ENCODE assay signal across 13 cellular contexts in the genomic region with DNA sequence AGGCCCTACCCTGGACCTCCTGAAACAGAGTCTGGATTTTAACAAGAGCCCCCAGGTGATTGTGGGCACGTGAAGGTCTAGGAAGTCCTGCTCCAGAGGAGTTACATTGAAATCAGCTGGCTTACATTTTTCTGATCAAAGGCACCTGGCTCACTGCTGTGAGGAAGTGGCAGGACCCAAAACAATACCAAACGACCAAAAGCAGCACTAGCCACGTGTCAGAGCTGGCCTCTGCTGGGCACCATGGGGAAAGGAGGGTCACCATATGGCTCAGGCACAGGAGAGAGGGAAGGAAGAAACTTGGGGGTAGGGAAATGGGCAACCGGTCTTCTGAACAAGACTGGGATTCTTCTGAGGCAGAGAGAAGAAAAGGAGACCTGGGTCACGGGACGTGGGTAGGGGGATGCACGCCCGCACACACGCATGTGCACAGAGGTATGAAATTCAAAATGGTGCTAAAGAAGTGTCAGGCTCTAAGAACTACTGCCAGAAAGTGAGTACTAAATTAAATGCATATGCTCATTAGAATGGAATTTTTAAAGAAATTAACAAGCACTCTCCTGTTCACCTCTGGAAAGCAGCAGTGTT.
DNase-seq lines count a peak whose midpoint lies in the region; ATAC-seq and TF ChIP-seq lines count a peak whose summit lies in the region.
"Had no signal": no experiment of that assay in that cellular context is flagged by ENCODE, and none has a peak within 500 bp of the region (broad histone marks: within the 10 kb centered on the region; RNA-seq: fewer than 3 reads in every experiment).

No MANE protein-coding gene starts in this region.

- peaks cover 70% of the 10 kb centered on the region for H3K4me1 Mint-ChIP-seq in activated T-cell treated with anti-CD3 and anti-CD28 coated beads, Interleukin-2, amount 50 U/mL, for 24 hours (ENCODE audit: low read depth)
- peaks cover 48% of the 10 kb centered on the region for H3K4me1 Mint-ChIP-seq in activated naive CD8-positive, alpha-beta T cell treated with anti-CD3 and anti-CD28 coated beads, Interleukin-2, amount 50 U/mL, for 24 hours

- no peaks in the 10 kb centered on the region for H3K36me3 ChIP-seq in skeletal muscle satellite cell (ENCODE audit: insufficient read depth, low read length)

- peak overlapping the region; percentile 32 for H3K9ac ChIP-seq in skeletal muscle satellite cell (ENCODE audit: low read depth, low read length)

- H3K4me1 ChIP-seq in skeletal muscle satellite cell (ENCODE audit: control insufficient read depth, insufficient read depth, low read length), result peaks cover 23% of the 10 kb centered on the region

- no peak for TF ChIP-seq CTCF in NB4 (IDR thresholded peaks at IDR 0.05; ENCODE audit: low read depth, low read length)

- H3K9me3 Mint-ChIP-seq in activated T-cell treated with anti-CD3 and anti-CD28 coated beads, Interleukin-2, amount 50 U/mL, for 24 hours, result no peaks in the 10 kb centered on the region
- H3K9me3 Mint-ChIP-seq in activated naive CD8-positive, alpha-beta T cell treated with anti-CD3 and anti-CD28 coated beads, Interleukin-2, amount 50 U/mL, for 24 hours, result no peaks in the 10 kb centered on the region

- H3K27me3 ChIP-seq in skeletal muscle satellite cell (ENCODE audit: control insufficient read depth, insufficient read depth, low read length), result no peaks in the 10 kb centered on the region

- no peaks in the 10 kb centered on the region for H3K9me3 ChIP-seq in skeletal muscle satellite cell (replicated peaks; ENCODE audit: low read length)

- H3K36me3 Mint-ChIP-seq in activated T-cell treated with anti-CD3 and anti-CD28 coated beads, Interleukin-2, amount 50 U/mL, for 24 hours (ENCODE audit: low read depth), result peaks cover 28% of the 10 kb centered on the region
- H3K36me3 Mint-ChIP-seq in activated naive CD8-positive, alpha-beta T cell treated with anti-CD3 and anti-CD28 coated beads, Interleukin-2, amount 50 U/mL, for 24 hours (ENCODE audit: low read depth), result no peaks in the 10 kb centered on the region

- H3K4me2 ChIP-seq in skeletal muscle satellite cell (ENCODE audit: low read length), result peak overlapping the region; percentile 67

- peak overlapping the region; percentile 94 for H3K27ac Mint-ChIP-seq in activated T-cell treated with anti-CD3 and anti-CD28 coated beads, Interleukin-2, amount 50 U/mL, for 24 hours
- peak overlapping the region; percentile 87 for H3K27ac Mint-ChIP-seq in activated naive CD8-positive, alpha-beta T cell treated with anti-CD3 and anti-CD28 coated beads, Interleukin-2, amount 50 U/mL, for 24 hours

- ATAC-seq in activated naive CD8-positive, alpha-beta T cell treated with anti-CD3 and anti-CD28 coated beads, Interleukin-2, amount 50 U/mL, for 24 hours, result no peak
- ATAC-seq in GM19397 (IDR thresholded peaks at IDR 0.05; ENCODE audit: unreplicated experiment), result no peak

- TF ChIP-seq POLR2A in NB4 (IDR thresholded peaks at IDR 0.05; ENCODE audit: extremely low read depth, insufficient read length), result no peak

- DNase-seq in activated T-cell treated with anti-CD3 and anti-CD28 coated beads, Interleukin-2, amount 50 U/mL, for 24 hours, result no peak
- DNase-seq in activated T-cell treated with anti-CD3 and anti-CD28 coated beads, Interleukin-2, amount 50 U/mL, for 1 hour, result no peak
- peak; percentile 72 for DNase-seq in NB4 (ENCODE audit: low read depth)
- no peak for DNase-seq in activated naive CD8-positive, alpha-beta T cell treated with anti-CD3 and anti-CD28 coated beads, Interleukin-2, amount 50 U/mL, for 24 hours
- DNase-seq in NCI-H187 treated with DMSO at 0.1 percent for 48 hours (lab: John Stamatoyannopoulos, UW), result no peak
- no peak for DNase-seq in NCI-H748 treated with DMSO at 0.1 percent for 48 hours (lab: John Stamatoyannopoulos, UW)
- DNase-seq: activated CD4-positive, alpha-beta T cell treated with anti-CD3 and anti-CD28 coated beads, Interleukin-2, amount 50 U/mL, for 4 hours; NCI-H1694 treated with DMSO at 0.1 percent for 48 hours; NCI-H524; retina; T-helper 9 cell had no signal

- H3K4me3 ChIP-seq in NB4 (ENCODE audit: low read depth, low read length) (peak overlapping the region; percentile 71), skeletal muscle satellite cell (ENCODE audit: low read length) (peak overlapping the region; percentile 27)

- H3K4me3 Mint-ChIP-seq in activated T-cell treated with anti-CD3 and anti-CD28 coated beads, Interleukin-2, amount 50 U/mL, for 24 hours, result peak overlapping the region; percentile 59
- no peak overlapping the region for H3K4me3 Mint-ChIP-seq in activated naive CD8-positive, alpha-beta T cell treated with anti-CD3 and anti-CD28 coated beads, Interleukin-2, amount 50 U/mL, for 24 hours

- no peaks in the 10 kb centered on the region for H3K27me3 Mint-ChIP-seq in activated T-cell treated with anti-CD3 and anti-CD28 coated beads, Interleukin-2, amount 50 U/mL, for 24 hours
- no peaks in the 10 kb centered on the region for H3K27me3 Mint-ChIP-seq in activated naive CD8-positive, alpha-beta T cell treated with anti-CD3 and anti-CD28 coated beads, Interleukin-2, amount 50 U/mL, for 24 hours
